ENCODE assay signal across 8 cellular contexts in the genomic region with DNA sequence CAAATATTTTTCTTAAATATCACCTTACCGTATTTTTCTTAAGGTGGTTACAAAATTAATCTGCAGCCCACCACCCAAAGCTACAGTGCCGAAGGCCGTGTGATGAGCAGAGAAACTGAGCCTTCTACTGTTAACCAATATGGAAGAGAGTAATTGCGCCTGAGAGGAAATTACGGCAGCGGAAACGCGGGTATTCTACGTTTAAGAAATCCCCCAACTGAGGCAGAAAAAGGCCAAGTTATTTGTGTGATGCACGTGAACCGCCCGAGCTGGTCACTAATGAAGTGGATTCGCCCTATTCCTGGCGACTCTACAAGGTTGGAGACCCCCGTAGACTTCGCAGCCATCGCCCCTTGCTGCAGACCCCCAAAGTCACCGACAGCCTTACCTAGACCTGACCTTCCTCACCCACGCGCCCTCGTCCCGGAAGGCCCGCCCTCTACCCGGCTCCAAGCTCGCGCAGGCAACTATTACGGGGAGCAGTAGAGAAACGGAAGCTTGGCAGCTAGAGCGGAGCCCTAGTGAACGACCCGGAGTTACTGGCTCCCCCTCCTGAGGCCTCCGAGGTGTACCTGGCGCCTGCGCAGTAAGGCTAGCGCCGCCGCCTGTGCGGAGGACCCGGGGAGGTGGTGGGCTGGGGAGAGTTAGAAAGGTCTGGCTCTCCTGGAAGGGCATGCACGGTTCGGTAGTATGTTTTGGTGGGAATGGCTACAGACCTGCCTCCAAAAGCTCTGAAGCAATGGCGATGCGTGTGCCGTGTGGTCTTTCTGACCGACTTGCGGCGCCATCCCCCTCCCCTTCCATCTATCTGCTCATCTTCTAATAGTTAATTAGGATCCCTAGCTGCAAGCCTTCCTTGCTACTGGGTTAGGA. TPM values are rescaled to one million over a fixed set of nuclear protein-coding genes. Genes with fewer than 3 reads are reported as not detected.
A peak's percentile ranks its signal among the peaks of the same experiment; 100 is the strongest.
DNase-seq lines count a peak whose midpoint lies in the region; ATAC-seq and TF ChIP-seq lines count a peak whose summit lies in the region.

A gene (minus strand): TSS at position 430 of the 873 bp plus-strand sequence. CDS start 4,319 bp downstream, outside the sequence.

- DNase-seq in GDM1 (lab: John Stamatoyannopoulos, UW) (peak; percentile 93), HAP-1 (ENCODE audit: low spot score in 2 of 2) (peak; percentile 93 to 97), MG63 (peak; percentile 91), SHP77 treated with DMSO at 0.1 percent for 48 hours (lab: John Stamatoyannopoulos, UW) (peak; percentile 93), fibroblast of the conjunctiva (ENCODE audit: low read depth) (peak; percentile 91), nephron progenitor cell (peak; percentile 92)
- DNase-seq in activated effector memory CD4-positive, alpha-beta T cell treated with anti-CD3 and anti-CD28 coated beads, Interleukin-2, amount 50 U/mL, for 16 hours, result peak; percentile 98
- DNase-seq in stimulated activated naive CD8-positive, alpha-beta T cell treated with anti-CD3 and anti-CD28 coated beads, Interleukin-15, amount 100 ng/mL, for 72 hours, result peak; percentile 93 to 96

- H3K36me3 Mint-ChIP-seq in nephron progenitor cell (ENCODE audit: low read depth), result peaks cover 7% of the 10 kb centered on the region

- peaks cover 33% of the 10 kb centered on the region for H3K27me3 Mint-ChIP-seq in nephron progenitor cell (ENCODE audit: low read depth, poor library complexity)
- no peaks in the 10 kb centered on the region for H3K27me3 Mint-ChIP-seq in stimulated activated naive CD8-positive, alpha-beta T cell treated with anti-CD3 and anti-CD28 coated beads, Interleukin-15, amount 100 ng/mL, for 72 hours

- peaks cover 19% of the 10 kb centered on the region for H3K4me1 Mint-ChIP-seq in nephron progenitor cell
- peaks cover 37% of the 10 kb centered on the region for H3K4me1 Mint-ChIP-seq in stimulated activated naive CD8-positive, alpha-beta T cell treated with anti-CD3 and anti-CD28 coated beads, Interleukin-15, amount 100 ng/mL, for 72 hours

- peak within 1 kb of the TSS; percentile 99 for H3K27ac Mint-ChIP-seq in nephron progenitor cell
- H3K27ac Mint-ChIP-seq in stimulated activated naive CD8-positive, alpha-beta T cell treated with anti-CD3 and anti-CD28 coated beads, Interleukin-15, amount 100 ng/mL, for 72 hours, result peak within 1 kb of the TSS; percentile 98 to 99

- H3K4me3 Mint-ChIP-seq in nephron progenitor cell, result peak within 1 kb of the TSS; percentile 98
- H3K4me3 Mint-ChIP-seq in stimulated activated naive CD8-positive, alpha-beta T cell treated with anti-CD3 and anti-CD28 coated beads, Interleukin-15, amount 100 ng/mL, for 72 hours, result peak within 1 kb of the TSS; percentile 90

- TF ChIP-seq CTCF in nephron progenitor cell (IDR thresholded peaks at IDR 0.05), result no peak

- H3K36me3 ChIP-seq in HAP-1 (replicated peaks) (0 out of 2 replicates have a peak, but pooled peaks cover 5% of the 10 kb centered on the region), MG63 (peaks cover 4% of the 10 kb centered on the region; the same call in 1 of the 2 replicates)

- peaks cover 6% of the 10 kb centered on the region for H3K27me3 ChIP-seq in HAP-1 (ENCODE audit: low read depth)
- H3K27me3 ChIP-seq in MG63, result no peaks in the 10 kb centered on the region

- H3K9me3 ChIP-seq in HAP-1 (no peaks in the 10 kb centered on the region), MG63 (no peaks in the 10 kb centered on the region)

- H3K4me1 ChIP-seq in HAP-1, result peaks cover 18% of the 10 kb centered on the region

- peaks cover 7% of the 10 kb centered on the region for H3K9me3 Mint-ChIP-seq in nephron progenitor cell
- H3K9me3 Mint-ChIP-seq in stimulated activated naive CD8-positive, alpha-beta T cell treated with anti-CD3 and anti-CD28 coated beads, Interleukin-15, amount 100 ng/mL, for 72 hours, result peaks cover 0 to 9% of the 10 kb centered on the region in 2 donors

- in situ Hi-C loops in HAP-1 (cut with MboI; ENCODE audit: low sequenced_read_pairs), result loop anchor here (5.0 kb wide), 1 partner anchor 202 kb away; no protein-coding TSS in a partner anchor

- ATAC-seq in stimulated activated naive CD8-positive, alpha-beta T cell treated with anti-CD3 and anti-CD28 coated beads, Interleukin-15, amount 100 ng/mL, for 72 hours, result peak; percentile 99

- H3K4me3 ChIP-seq in HAP-1 (peak within 1 kb of the TSS; percentile 68), MG63 (peak within 1 kb of the TSS; percentile 64)

RNA-seq across cellular contexts. Expression of the gene that starts here (rescaled TPM):
- total RNA-seq in MG63 (2014; rRNA removed; shearing (Covaris generic); ENCODE audit: low replicate concordance), result 15.6 and 49.7 TPM in 2 replicates

Comparison
In these comparisons a context has a peak if more than half of its experiments do, and no peak if none do; other contexts are left out.
1. Peak in every context shown above with its lines: DNase-seq, ATAC-seq and H3K4me3 ChIP-seq.